In genomic region chr2:217223222-217223930, GRCh38 we compare ENCODE assay signal across 8 cellular contexts.
A peak's percentile ranks its signal among the peaks of the same experiment; 100 is the strongest.
DNase-seq lines count a peak whose midpoint lies in the region; ATAC-seq and TF ChIP-seq lines count a peak whose summit lies in the region.

No MANE protein-coding gene starts in this region.

- H3K27ac ChIP-seq in lower lobe of right lung (no peak overlapping the region), transverse colon (no peak overlapping the region)

- in situ Hi-C loops in GM13976 (cut with MboI; ENCODE audit: low sequenced_read_pairs, unreplicated experiment) (no loop called here), KBM-7 (cut with MboI; ENCODE audit: low pct_unique_long_range_greater_than_20kb, low sequenced_read_pairs) (no loop called here), transverse colon (cut with MboI; ENCODE audit: low pct_ligation_motif_present in 1 of 4, low pct_unique_long_range_greater_than_20kb in 1 of 4, low sequenced_read_pairs in 3 of 4) (no loop called here)

- no peak for TF ChIP-seq POLR2A in transverse colon (IDR thresholded peaks at IDR 0.05)

- DNase-seq in GM13976 (ENCODE audit: low spot score), result peak; percentile 53
- DNase-seq in KBM-7, result peak; percentile 72
- DNase-seq in lower lobe of right lung, result no peak
- DNase-seq in transverse colon, result no peak
- no peak for DNase-seq in amygdala (lab: John Stamatoyannopoulos, UW)
- DNase-seq in DMS 273 treated with DMSO at 0.1 percent for 48 hours (lab: John Stamatoyannopoulos, UW), result no peak

- intact Hi-C loops in lower lobe of right lung (cut with DNase I) (no loop called here), transverse colon (cut with DNase I; ENCODE audit: low total_unique reads) (no loop called here)

- WGBS in transverse colon (ENCODE audit: low coverage in 1 of 2), 2 donors, result 47 to 65% methylated on average over 7 to 8 of the region's 8 CpGs

- H3K4me3 ChIP-seq in lower lobe of right lung, result no peak overlapping the region
- no peak overlapping the region for H3K4me3 ChIP-seq in transverse colon

- H3K27ac Mint-ChIP-seq in activated naive CD4-positive, alpha-beta T cell treated with anti-CD3 and anti-CD28 coated beads, Interleukin-2, amount 50 U/mL, for 24 hours, result peak overlapping the region; percentile 9

- no peaks in the 10 kb centered on the region for H3K9me3 Mint-ChIP-seq in activated naive CD4-positive, alpha-beta T cell treated with anti-CD3 and anti-CD28 coated beads, Interleukin-2, amount 50 U/mL, for 24 hours

- H3K4me1 Mint-ChIP-seq in activated naive CD4-positive, alpha-beta T cell treated with anti-CD3 and anti-CD28 coated beads, Interleukin-2, amount 50 U/mL, for 24 hours, result peaks cover 14% of the 10 kb centered on the region

- ATAC-seq in GM21717 (IDR thresholded peaks at IDR 0.05; ENCODE audit: unreplicated experiment) (peak; percentile 83), lower lobe of right lung (peak; percentile 66 to 73)

- H3K4me3 Mint-ChIP-seq in activated naive CD4-positive, alpha-beta T cell treated with anti-CD3 and anti-CD28 coated beads, Interleukin-2, amount 50 U/mL, for 24 hours, result no peak overlapping the region

- TF ChIP-seq EP300 in transverse colon (IDR thresholded peaks at IDR 0.05; ENCODE audit: low read depth), result no peak

- no peaks in the 10 kb centered on the region for H3K27me3 ChIP-seq in lower lobe of right lung (ENCODE audit: low read depth)
- H3K27me3 ChIP-seq in transverse colon, result no peaks in the 10 kb centered on the region

- no peaks in the 10 kb centered on the region for H3K36me3 Mint-ChIP-seq in activated naive CD4-positive, alpha-beta T cell treated with anti-CD3 and anti-CD28 coated beads, Interleukin-2, amount 50 U/mL, for 24 hours

- H3K27me3 Mint-ChIP-seq in activated naive CD4-positive, alpha-beta T cell treated with anti-CD3 and anti-CD28 coated beads, Interleukin-2, amount 50 U/mL, for 24 hours, result no peaks in the 10 kb centered on the region

- TF ChIP-seq CTCF in GM13976 (IDR thresholded peaks at IDR 0.05; ENCODE audit: borderline replicate concordance, control extremely low read depth, extremely low read depth, insufficient read depth, missing control alignments), result no peak
- no peak for TF ChIP-seq CTCF in lower lobe of right lung (IDR thresholded peaks at IDR 0.05)
- TF ChIP-seq CTCF in transverse colon (IDR thresholded peaks at IDR 0.05), result no peak

- H3K36me3 ChIP-seq in lower lobe of right lung, result no peaks in the 10 kb centered on the region
- no peaks in the 10 kb centered on the region for H3K36me3 ChIP-seq in transverse colon

- H3K9me3 ChIP-seq in lower lobe of right lung (no peaks in the 10 kb centered on the region), transverse colon (no peaks in the 10 kb centered on the region)

- H3K4me1 ChIP-seq in lower lobe of right lung (peaks cover 20% of the 10 kb centered on the region), transverse colon (peaks cover 0 to 20% (median 0%) of the 10 kb centered on the region in 4 donors)

Comparison
In these comparisons a context has a peak if more than half of its experiments do, and no peak if none do; other contexts are left out.
1. DNase-seq: peak in GM13976 (single experiment) and KBM-7 (single experiment); none in lower lobe of right lung (single experiment), transverse colon (single experiment), amygdala (0 of 56) and DMS 273 treated with DMSO at 0.1 percent for 48 hours (single experiment).